11 cellular contexts compared by ENCODE assay signal in genomic region chr6:14454467-14454763, GRCh38.
DNase-seq lines count a peak whose midpoint lies in the region; ATAC-seq, FAIRE-seq and TF ChIP-seq lines count a peak whose summit lies in the region.
"Had no signal": no experiment of that assay in that cellular context is flagged by ENCODE, and none has a peak within 500 bp of the region (broad histone marks: within the 10 kb centered on the region; RNA-seq: fewer than 3 reads in every experiment).

No MANE protein-coding gene starts in this region.

- H3K27ac ChIP-seq in BLaER1 treated with 17β-estradiol and CSF1 and Interleukin-3, amounts not matched to agents 10 nM and 100 nM, result peak overlapping the region in 4 of 11 experiments; percentile 64 to 75 (median 66); a peak in 7 of 22 replicates
- no peak overlapping the region for H3K27ac ChIP-seq in esophagus muscularis mucosa (replicated peaks in 1 of 4)

- H4K20me1 ChIP-seq in BLaER1 treated with 17β-estradiol and CSF1 and Interleukin-3, amounts not matched to agents 10 nM and 100 nM, result no peaks in the 10 kb centered on the region
- H4K20me1 ChIP-seq in Loucy (ENCODE audit: insufficient read depth, low read length, poor library complexity, severe bottlenecking), result no peaks in the 10 kb centered on the region

- H3K9me3 Mint-ChIP-seq in activated CD4-positive, alpha-beta memory T cell treated with anti-CD3 and anti-CD28 coated beads, Interleukin-2, amount 10 ng/mL, durations not matched to agents 7 days and 5 days, result no peaks in the 10 kb centered on the region
- H3K9me3 Mint-ChIP-seq: dendritic cell treated with granulocyte-macrophage colony-stimulating factor and Interleukin-4, amounts not matched to agents 40 ng/mL and 50 ng/mL, for 4 days had no signal

- H3K9me3 ChIP-seq in BLaER1 treated with 17β-estradiol and CSF1 and Interleukin-3, amounts not matched to agents 10 nM and 100 nM (replicated peaks in 1 of 11), result peaks cover 0 to 13% (median 0%) of the 10 kb centered on the region in 11 experiments; a peak in 5 of 22 replicates
- H3K9me3 ChIP-seq in Loucy (ENCODE audit: insufficient read depth, low read depth, low read length) (no peaks in the 10 kb centered on the region), esophagus muscularis mucosa (no peaks in the 10 kb centered on the region)

- peak; percentile 43 for DNase-seq in activated CD4-positive, alpha-beta memory T cell treated with anti-CD3 and anti-CD28 coated beads, Interleukin-2, amount 10 ng/mL, durations not matched to agents 7 days and 5 days
- DNase-seq in epithelial cell of esophagus (ENCODE audit: low read depth) (peak; percentile 24), esophagus muscularis mucosa (ENCODE audit: extremely low spot score) (no peak), urothelium cell line (ENCODE audit: low spot score) (no peak), hepatic stellate cell (ENCODE audit: low spot score) (no peak)
- DNase-seq: SW 1271 had no signal

- no peaks in the 10 kb centered on the region for H3K36me3 ChIP-seq in BLaER1 treated with 17β-estradiol and CSF1 and Interleukin-3, amounts not matched to agents 10 nM and 100 nM
- no peaks in the 10 kb centered on the region for H3K36me3 ChIP-seq in Loucy (ENCODE audit: insufficient read depth, low read length)
- no peaks in the 10 kb centered on the region for H3K36me3 ChIP-seq in esophagus muscularis mucosa

- no peak for TF ChIP-seq POLR2A in esophagus muscularis mucosa (IDR thresholded peaks at IDR 0.05; ENCODE audit: low read depth)

- H3K79me2 ChIP-seq in Loucy (ENCODE audit: insufficient read depth, low read length), result peaks cover 20% of the 10 kb centered on the region

- intact Hi-C loops in esophagus muscularis mucosa (cut with DNase I), result no loop called here

- no peaks in the 10 kb centered on the region for H3K36me3 Mint-ChIP-seq in activated CD4-positive, alpha-beta memory T cell treated with anti-CD3 and anti-CD28 coated beads, Interleukin-2, amount 10 ng/mL, durations not matched to agents 7 days and 5 days (ENCODE audit: low read depth)

- H3K4me1 ChIP-seq in BLaER1 treated with 17β-estradiol and CSF1 and Interleukin-3, amounts not matched to agents 10 nM and 100 nM, result peaks cover 22 to 79% (median 68%) of the 10 kb centered on the region in 10 experiments
- H3K4me1 ChIP-seq in Loucy (ENCODE audit: insufficient read depth, low read length, poor library complexity, severe bottlenecking) (peaks cover 90% of the 10 kb centered on the region), esophagus muscularis mucosa (peaks cover 41 to 65% (median 50%) of the 10 kb centered on the region in 4 donors)

- FAIRE-seq in urothelium cell line (lab: Jason Lieb, UNC), result no peak

- H3K4me2 ChIP-seq in BLaER1 treated with 17β-estradiol and CSF1 and Interleukin-3, amounts not matched to agents 10 nM and 100 nM, result peak overlapping the region in 9 of 11 experiments; percentile 61 to 82 (median 79); a peak in 17 of 22 replicates
- H3K4me2 ChIP-seq in Loucy (ENCODE audit: low read depth, low read length, poor library complexity, severe bottlenecking), result peak overlapping the region; percentile 70

- H3K9ac ChIP-seq in BLaER1 treated with 17β-estradiol and CSF1 and Interleukin-3, amounts not matched to agents 10 nM and 100 nM, result peak overlapping the region in 1 of 11 experiments; percentile 57; a peak in 1 of 22 replicates
- peak overlapping the region; percentile 94 for H3K9ac ChIP-seq in Loucy (ENCODE audit: low read depth, low read length, poor library complexity, severe bottlenecking)

- TF ChIP-seq EP300 in esophagus muscularis mucosa (IDR thresholded peaks at IDR 0.05), result no peak

- 95% methylated on average over 4 of the region's 4 CpGs for WGBS in esophagus muscularis mucosa

- H3K9me2 ChIP-seq in Loucy (replicated peaks; ENCODE audit: low read depth, low read length), result no peaks in the 10 kb centered on the region

- peaks cover 65% of the 10 kb centered on the region for H3K4me1 Mint-ChIP-seq in activated CD4-positive, alpha-beta memory T cell treated with anti-CD3 and anti-CD28 coated beads, Interleukin-2, amount 10 ng/mL, durations not matched to agents 7 days and 5 days

- H3K27me3 ChIP-seq in BLaER1 treated with 17β-estradiol and CSF1 and Interleukin-3, amounts not matched to agents 10 nM and 100 nM, result peaks cover 0 to 10% (median 0%) of the 10 kb centered on the region in 11 experiments; a peak in 2 of 22 replicates
- H3K27me3 ChIP-seq in Loucy (ENCODE audit: insufficient read depth, low read length, poor library complexity, severe bottlenecking), result no peaks in the 10 kb centered on the region
- no peaks in the 10 kb centered on the region for H3K27me3 ChIP-seq in esophagus muscularis mucosa

- H3K27ac Mint-ChIP-seq in activated CD4-positive, alpha-beta memory T cell treated with anti-CD3 and anti-CD28 coated beads, Interleukin-2, amount 10 ng/mL, durations not matched to agents 7 days and 5 days, result peak overlapping the region; percentile 67
- H3K27ac Mint-ChIP-seq: dendritic cell treated with granulocyte-macrophage colony-stimulating factor and Interleukin-4, amounts not matched to agents 40 ng/mL and 50 ng/mL, for 4 days had no signal

- TF ChIP-seq CTCF in Loucy (conservative IDR thresholded peaks at IDR 0.05; ENCODE audit: low read length), result no peak
- no peak for TF ChIP-seq CTCF in epithelial cell of esophagus (IDR thresholded peaks at IDR 0.05; ENCODE audit: insufficient read depth, low read depth, low read length, missing control alignments)
- no peak for TF ChIP-seq CTCF in esophagus muscularis mucosa (IDR thresholded peaks at IDR 0.05)

- ATAC-seq in GM21576 (IDR thresholded peaks at IDR 0.05; ENCODE audit: unreplicated experiment), result no peak
- ATAC-seq: right cardiac atrium had no signal

- H3K4me3 ChIP-seq in BLaER1 treated with 17β-estradiol and CSF1 and Interleukin-3, amounts not matched to agents 10 nM and 100 nM, result no peak overlapping the region
- H3K4me3 ChIP-seq in Loucy (ENCODE audit: low read length, poor library complexity, severe bottlenecking) (peak overlapping the region; percentile 51), epithelial cell of esophagus (ENCODE audit: low read length) (no peak overlapping the region), esophagus muscularis mucosa (no peak overlapping the region)

- POLR2A ChIA-PET in activated CD4-positive, alpha-beta memory T cell treated with anti-CD3 and anti-CD28 coated beads, Interleukin-2, amount 10 ng/mL, durations not matched to agents 7 days and 5 days (lab: Charles Lee), result interaction anchor here (0.6 to 1.0 kb wide), 3 partner anchors 17 to 243 kb away, joined by 3 to 5 read pairs (median 3); no protein-coding TSS in a partner anchor

- peaks cover 37% of the 10 kb centered on the region for H3F3A ChIP-seq in Loucy (ENCODE audit: low read depth)

- CTCF ChIA-PET in activated CD4-positive, alpha-beta memory T cell treated with anti-CD3 and anti-CD28 coated beads, Interleukin-2, amount 10 ng/mL, durations not matched to agents 7 days and 5 days (lab: Charles Lee), result interaction anchor here (0.7 to 1.1 kb wide), 2 partner anchors 242 to 252 kb away, joined by 3 read pairs; no protein-coding TSS in a partner anchor

- H2AFZ ChIP-seq in Loucy (ENCODE audit: low read length), result no peak overlapping the region

- H3K4me3 Mint-ChIP-seq in activated CD4-positive, alpha-beta memory T cell treated with anti-CD3 and anti-CD28 coated beads, Interleukin-2, amount 10 ng/mL, durations not matched to agents 7 days and 5 days, result no peak overlapping the region
- H3K4me3 Mint-ChIP-seq: dendritic cell treated with granulocyte-macrophage colony-stimulating factor and Interleukin-4, amounts not matched to agents 40 ng/mL and 50 ng/mL, for 4 days had no signal

- H3K27me3 Mint-ChIP-seq in activated CD4-positive, alpha-beta memory T cell treated with anti-CD3 and anti-CD28 coated beads, Interleukin-2, amount 10 ng/mL, durations not matched to agents 7 days and 5 days, result peaks cover 2% of the 10 kb centered on the region

Comparison
In these comparisons a context has a peak if more than half of its experiments do, and no peak if none do; other contexts are left out.
1. DNase-seq: peak in activated CD4-positive, alpha-beta memory T cell treated with anti-CD3 and anti-CD28 coated beads, Interleukin-2, amount 10 ng/mL, durations not matched to agents 7 days and 5 days (single experiment) and epithelial cell of esophagus (single experiment); none in esophagus muscularis mucosa (single experiment), urothelium cell line (single experiment) and hepatic stellate cell (single experiment).